Comparison of ENCODE assay signal across 1 cellular context in genomic region chr11:73950869-73951710, GRCh38.
TF ChIP-seq lines count a peak whose summit lies in the region.

Gene DNAJB13, plus strand, starts transcription at chr11:73951026. Its CDS starts 44 bp downstream, at chr11:73951070.

TF ChIP-seq in HepG2, 621 proteins besides CTCF, POLR2A, EP300 and RAD21 (continued from another document and continues in another):
- TF ChIP-seq, protein P1, sequence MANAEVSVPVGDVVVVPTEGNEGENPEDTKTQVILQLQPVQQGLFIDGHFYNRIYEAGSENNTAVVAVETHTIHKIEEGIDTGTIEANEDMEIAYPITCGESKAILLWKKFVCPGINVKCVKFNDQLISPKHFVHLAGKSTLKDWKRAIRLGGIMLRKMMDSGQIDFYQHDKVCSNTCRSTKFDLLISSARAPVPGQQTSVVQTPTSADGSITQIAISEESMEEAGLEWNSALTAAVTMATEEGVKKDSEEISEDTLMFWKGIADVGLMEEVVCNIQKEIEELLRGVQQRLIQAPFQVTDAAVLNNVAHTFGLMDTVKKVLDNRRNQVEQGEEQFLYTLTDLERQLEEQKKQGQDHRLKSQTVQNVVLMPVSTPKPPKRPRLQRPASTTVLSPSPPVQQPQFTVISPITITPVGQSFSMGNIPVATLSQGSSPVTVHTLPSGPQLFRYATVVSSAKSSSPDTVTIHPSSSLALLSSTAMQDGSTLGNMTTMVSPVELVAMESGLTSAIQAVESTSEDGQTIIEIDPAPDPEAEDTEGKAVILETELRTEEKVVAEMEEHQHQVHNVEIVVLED (CRISPR knock-in tag; IDR thresholded peaks at IDR 0.05; ENCODE audit: borderline replicate concordance), result peak; percentile 21; the same call in 1 of the 2 replicates
- TF ChIP-seq ZNF256 (CRISPR knock-in tag; conservative IDR thresholded peaks at IDR 0.05) (no peak), FOSL1 (CRISPR knock-in tag; IDR thresholded peaks at IDR 0.05; ENCODE audit: borderline replicate concordance) (no peak), ZNF552 (CRISPR knock-in tag; IDR thresholded peaks at IDR 0.05; ENCODE audit: borderline replicate concordance) (no peak), HNRNPH1 (optimal IDR thresholded peaks at IDR 0.05; ENCODE audit: low read depth, low read length) (no peak), MYNN (CRISPR knock-in tag; IDR thresholded peaks at IDR 0.05; ENCODE audit: low read depth) (no peak), NR2F6 (IDR thresholded peaks at IDR 0.05) (no peak), NR2F6 (CRISPR knock-in tag; IDR thresholded peaks at IDR 0.05) (no peak), RXRB (CRISPR knock-in tag; IDR thresholded peaks at IDR 0.05; ENCODE audit: borderline replicate concordance) (no peak), NPAS2 (CRISPR knock-in tag; IDR thresholded peaks at IDR 0.05; ENCODE audit: borderline replicate concordance) (no peak), FIP1L1 (IDR thresholded peaks at IDR 0.05; ENCODE audit: borderline replicate concordance, insufficient read depth, low read depth, low read length) (no peak), TOPORS (CRISPR knock-in tag; IDR thresholded peaks at IDR 0.05) (no peak), ZNF564 (CRISPR knock-in tag; IDR thresholded peaks at IDR 0.05) (no peak), CCDC6 (CRISPR knock-in tag; IDR thresholded peaks at IDR 0.05) (no peak), KDM5A (IDR thresholded peaks at IDR 0.05; ENCODE audit: borderline replicate concordance, low read length) (no peak), HIVEP1 (CRISPR knock-in tag; IDR thresholded peaks at IDR 0.05) (no peak), ZBTB26 (CRISPR knock-in tag; IDR thresholded peaks at IDR 0.05; ENCODE audit: borderline replicate concordance) (no peak), FOXK2 (IDR thresholded peaks at IDR 0.05) (no peak), SP5 (CRISPR knock-in tag; IDR thresholded peaks at IDR 0.05; ENCODE audit: borderline replicate concordance, low read depth) (no peak), ZBTB38 (CRISPR knock-in tag; IDR thresholded peaks at IDR 0.05) (peak; percentile 14; the same call in 1 of the 2 replicates), ESRRA (CRISPR knock-in tag; IDR thresholded peaks at IDR 0.05; ENCODE audit: low read depth) (no peak), NBN (conservative IDR thresholded peaks at IDR 0.05) (no peak), HCFC1 (IDR thresholded peaks at IDR 0.05; ENCODE audit: low read depth, low read length) (peak; percentile 87), FOXA3 (CRISPR knock-in tag; IDR thresholded peaks at IDR 0.05) (0 out of 2 replicates have a peak, but pooled peaks have one; percentile 18), SP2 (CRISPR knock-in tag; IDR thresholded peaks at IDR 0.05) (no peak), ONECUT2 (CRISPR knock-in tag; IDR thresholded peaks at IDR 0.05) (no peak), CEBPB (IDR thresholded peaks at IDR 0.05; ENCODE audit: borderline replicate concordance, low read depth, low read length) (no peak), NR2C2 (CRISPR knock-in tag; IDR thresholded peaks at IDR 0.05; ENCODE audit: borderline replicate concordance) (no peak), PHF8 (CRISPR knock-in tag; IDR thresholded peaks at IDR 0.05) (peak; percentile 20; the same call in 1 of the 2 replicates), CAMTA2 (CRISPR knock-in tag; IDR thresholded peaks at IDR 0.05; ENCODE audit: borderline replicate concordance) (no peak), ZNF678 (CRISPR knock-in tag; IDR thresholded peaks at IDR 0.05) (no peak), ZNF326 (CRISPR knock-in tag; IDR thresholded peaks at IDR 0.05; ENCODE audit: borderline replicate concordance) (no peak), HNRNPLL (IDR thresholded peaks at IDR 0.05; ENCODE audit: low read depth, low read length, poor library complexity, severe bottlenecking) (no peak), AHDC1 (CRISPR knock-in tag; IDR thresholded peaks at IDR 0.05; ENCODE audit: borderline replicate concordance) (no peak), TRIM24 (CRISPR knock-in tag; IDR thresholded peaks at IDR 0.05) (no peak), ZNF589 (CRISPR knock-in tag; conservative IDR thresholded peaks at IDR 0.05) (no peak), GATAD2A (CRISPR knock-in tag; IDR thresholded peaks at IDR 0.05) (no peak), RAD51 (IDR thresholded peaks at IDR 0.05; ENCODE audit: borderline replicate concordance) (no peak), ZNF354B (CRISPR knock-in tag; IDR thresholded peaks at IDR 0.05) (0 out of 2 replicates have a peak, but pooled peaks have one; percentile 34), MIER2 (CRISPR knock-in tag; IDR thresholded peaks at IDR 0.05) (0 out of 2 replicates have a peak, but pooled peaks have one; percentile 11), DMAP1 (CRISPR knock-in tag; IDR thresholded peaks at IDR 0.05) (no peak), ZSCAN5A (CRISPR knock-in tag; IDR thresholded peaks at IDR 0.05; ENCODE audit: borderline replicate concordance) (no peak)
- TF ChIP-seq, protein P2, sequence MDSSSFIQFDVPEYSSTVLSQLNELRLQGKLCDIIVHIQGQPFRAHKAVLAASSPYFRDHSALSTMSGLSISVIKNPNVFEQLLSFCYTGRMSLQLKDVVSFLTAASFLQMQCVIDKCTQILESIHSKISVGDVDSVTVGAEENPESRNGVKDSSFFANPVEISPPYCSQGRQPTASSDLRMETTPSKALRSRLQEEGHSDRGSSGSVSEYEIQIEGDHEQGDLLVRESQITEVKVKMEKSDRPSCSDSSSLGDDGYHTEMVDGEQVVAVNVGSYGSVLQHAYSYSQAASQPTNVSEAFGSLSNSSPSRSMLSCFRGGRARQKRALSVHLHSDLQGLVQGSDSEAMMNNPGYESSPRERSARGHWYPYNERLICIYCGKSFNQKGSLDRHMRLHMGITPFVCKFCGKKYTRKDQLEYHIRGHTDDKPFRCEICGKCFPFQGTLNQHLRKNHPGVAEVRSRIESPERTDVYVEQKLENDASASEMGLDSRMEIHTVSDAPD (CRISPR knock-in tag; IDR thresholded peaks at IDR 0.05), result no peak
- TF ChIP-seq, protein P3, sequence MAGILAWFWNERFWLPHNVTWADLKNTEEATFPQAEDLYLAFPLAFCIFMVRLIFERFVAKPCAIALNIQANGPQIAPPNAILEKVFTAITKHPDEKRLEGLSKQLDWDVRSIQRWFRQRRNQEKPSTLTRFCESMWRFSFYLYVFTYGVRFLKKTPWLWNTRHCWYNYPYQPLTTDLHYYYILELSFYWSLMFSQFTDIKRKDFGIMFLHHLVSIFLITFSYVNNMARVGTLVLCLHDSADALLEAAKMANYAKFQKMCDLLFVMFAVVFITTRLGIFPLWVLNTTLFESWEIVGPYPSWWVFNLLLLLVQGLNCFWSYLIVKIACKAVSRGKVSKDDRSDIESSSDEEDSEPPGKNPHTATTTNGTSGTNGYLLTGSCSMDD (CRISPR knock-in tag; IDR thresholded peaks at IDR 0.05), result no peak
- TF ChIP-seq, protein P4, sequence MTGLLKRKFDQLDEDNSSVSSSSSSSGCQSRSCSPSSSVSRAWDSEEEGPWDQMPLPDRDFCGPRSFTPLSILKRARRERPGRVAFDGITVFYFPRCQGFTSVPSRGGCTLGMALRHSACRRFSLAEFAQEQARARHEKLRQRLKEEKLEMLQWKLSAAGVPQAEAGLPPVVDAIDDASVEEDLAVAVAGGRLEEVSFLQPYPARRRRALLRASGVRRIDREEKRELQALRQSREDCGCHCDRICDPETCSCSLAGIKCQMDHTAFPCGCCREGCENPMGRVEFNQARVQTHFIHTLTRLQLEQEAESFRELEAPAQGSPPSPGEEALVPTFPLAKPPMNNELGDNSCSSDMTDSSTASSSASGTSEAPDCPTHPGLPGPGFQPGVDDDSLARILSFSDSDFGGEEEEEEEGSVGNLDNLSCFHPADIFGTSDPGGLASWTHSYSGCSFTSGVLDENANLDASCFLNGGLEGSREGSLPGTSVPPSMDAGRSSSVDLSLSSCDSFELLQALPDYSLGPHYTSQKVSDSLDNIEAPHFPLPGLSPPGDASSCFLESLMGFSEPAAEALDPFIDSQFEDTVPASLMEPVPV (CRISPR knock-in tag; IDR thresholded peaks at IDR 0.05), result peak; percentile 58; the same call in 1 of the 2 replicates
- TF ChIP-seq, protein P5, sequence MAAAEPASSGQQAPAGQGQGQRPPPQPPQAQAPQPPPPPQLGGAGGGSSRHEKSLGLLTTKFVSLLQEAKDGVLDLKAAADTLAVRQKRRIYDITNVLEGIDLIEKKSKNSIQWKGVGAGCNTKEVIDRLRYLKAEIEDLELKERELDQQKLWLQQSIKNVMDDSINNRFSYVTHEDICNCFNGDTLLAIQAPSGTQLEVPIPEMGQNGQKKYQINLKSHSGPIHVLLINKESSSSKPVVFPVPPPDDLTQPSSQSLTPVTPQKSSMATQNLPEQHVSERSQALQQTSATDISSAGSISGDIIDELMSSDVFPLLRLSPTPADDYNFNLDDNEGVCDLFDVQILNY (CRISPR knock-in tag; conservative IDR thresholded peaks at IDR 0.05), result no peak
- TF ChIP-seq, protein P6, sequence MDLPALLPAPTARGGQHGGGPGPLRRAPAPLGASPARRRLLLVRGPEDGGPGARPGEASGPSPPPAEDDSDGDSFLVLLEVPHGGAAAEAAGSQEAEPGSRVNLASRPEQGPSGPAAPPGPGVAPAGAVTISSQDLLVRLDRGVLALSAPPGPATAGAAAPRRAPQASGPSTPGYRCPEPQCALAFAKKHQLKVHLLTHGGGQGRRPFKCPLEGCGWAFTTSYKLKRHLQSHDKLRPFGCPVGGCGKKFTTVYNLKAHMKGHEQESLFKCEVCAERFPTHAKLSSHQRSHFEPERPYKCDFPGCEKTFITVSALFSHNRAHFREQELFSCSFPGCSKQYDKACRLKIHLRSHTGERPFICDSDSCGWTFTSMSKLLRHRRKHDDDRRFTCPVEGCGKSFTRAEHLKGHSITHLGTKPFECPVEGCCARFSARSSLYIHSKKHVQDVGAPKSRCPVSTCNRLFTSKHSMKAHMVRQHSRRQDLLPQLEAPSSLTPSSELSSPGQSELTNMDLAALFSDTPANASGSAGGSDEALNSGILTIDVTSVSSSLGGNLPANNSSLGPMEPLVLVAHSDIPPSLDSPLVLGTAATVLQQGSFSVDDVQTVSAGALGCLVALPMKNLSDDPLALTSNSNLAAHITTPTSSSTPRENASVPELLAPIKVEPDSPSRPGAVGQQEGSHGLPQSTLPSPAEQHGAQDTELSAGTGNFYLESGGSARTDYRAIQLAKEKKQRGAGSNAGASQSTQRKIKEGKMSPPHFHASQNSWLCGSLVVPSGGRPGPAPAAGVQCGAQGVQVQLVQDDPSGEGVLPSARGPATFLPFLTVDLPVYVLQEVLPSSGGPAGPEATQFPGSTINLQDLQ (CRISPR knock-in tag; IDR thresholded peaks at IDR 0.05), result no peak
- TF ChIP-seq, protein P7, sequence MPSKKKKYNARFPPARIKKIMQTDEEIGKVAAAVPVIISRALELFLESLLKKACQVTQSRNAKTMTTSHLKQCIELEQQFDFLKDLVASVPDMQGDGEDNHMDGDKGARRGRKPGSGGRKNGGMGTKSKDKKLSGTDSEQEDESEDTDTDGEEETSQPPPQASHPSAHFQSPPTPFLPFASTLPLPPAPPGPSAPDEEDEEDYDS (CRISPR knock-in tag; IDR thresholded peaks at IDR 0.05), result peak; percentile 57
- TF ChIP-seq, protein P8, sequence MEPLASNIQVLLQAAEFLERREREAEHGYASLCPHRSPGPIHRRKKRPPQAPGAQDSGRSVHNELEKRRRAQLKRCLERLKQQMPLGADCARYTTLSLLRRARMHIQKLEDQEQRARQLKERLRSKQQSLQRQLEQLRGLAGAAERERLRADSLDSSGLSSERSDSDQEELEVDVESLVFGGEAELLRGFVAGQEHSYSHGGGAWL (CRISPR knock-in tag; IDR thresholded peaks at IDR 0.05), result 0 out of 2 replicates have a peak, but pooled peaks have one; percentile 29
